In the genomic region with DNA sequence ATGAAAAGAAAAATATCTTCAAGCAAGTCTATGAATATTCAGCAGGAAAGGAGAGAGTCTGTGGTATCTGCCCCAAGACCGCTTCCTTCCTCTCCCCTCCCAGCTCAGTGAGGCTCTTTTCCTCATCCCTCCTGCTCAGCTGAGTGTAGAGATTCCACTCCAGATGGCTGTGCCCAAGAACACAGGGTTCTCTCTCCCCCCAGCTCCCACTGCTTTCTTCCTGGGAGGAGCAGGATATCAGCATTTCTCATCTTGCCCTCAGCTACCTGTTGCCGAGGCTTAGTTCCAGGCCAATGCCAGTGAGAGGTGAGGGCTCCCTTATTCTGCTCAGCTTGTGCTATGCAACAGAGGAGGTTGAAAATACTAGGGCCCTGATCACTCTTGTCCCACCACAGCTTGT, we compare ENCODE assay signal across 16 cellular contexts.
DNase-seq lines count a peak whose midpoint lies in the region; ATAC-seq, FAIRE-seq and TF ChIP-seq lines count a peak whose summit lies in the region.
"Had no signal": no experiment of that assay in that cellular context is flagged by ENCODE, and none has a peak within 500 bp of the region (broad histone marks: within the 10 kb centered on the region; RNA-seq: fewer than 3 reads in every experiment).

No MANE protein-coding gene starts in this region.

- H3K4me3 Mint-ChIP-seq in T-helper 1 cell treated with Interleukin-12 subunit alpha and Interleukin-12 subunit beta and Interleukin-4 antibody, amounts not matched to agents 30 μg/mL and 1 μg/mL, for 36 hours = peak overlapping the region; percentile 64

- DNase-seq in GF-D8 (lab: John Stamatoyannopoulos, UW) (peak; percentile 41), H4 (ENCODE audit: low spot score) (no peak), retina (no peak), pancreas (no peak), DMS53 (lab: John Stamatoyannopoulos, UW) (no peak)
- DNase-seq in effector memory CD4-positive, alpha-beta T cell = peak in 1 of 3 donors; percentile 9
- DNase-seq: activated CD4-positive, alpha-beta T cell treated with anti-CD3 and anti-CD28 coated beads, Interleukin-2, amount 50 U/mL, for 48 hours; hippocampal formation; left lung; MG63; naive B cell; OCI-M1; sigmoid colon had no signal

- intact Hi-C loops in pancreas (cut with DNase I) = no loop called here

- H3K4me1 Mint-ChIP-seq in T-helper 1 cell treated with Interleukin-12 subunit alpha and Interleukin-12 subunit beta and Interleukin-4 antibody, amounts not matched to agents 30 μg/mL and 1 μg/mL, for 36 hours (ENCODE audit: low read depth) = peaks cover 33% of the 10 kb centered on the region

- H3K4me2 ChIP-seq in BLaER1 treated with 17β-estradiol and CSF1 and Interleukin-3, amounts not matched to agents 10 nM and 100 nM = peak overlapping the region; percentile 67 to 95 (median 85)

- no peak for TF ChIP-seq CTCF in pancreas (IDR thresholded peaks at IDR 0.05)

- H3K4me3 ChIP-seq in BLaER1 treated with 17β-estradiol and CSF1 and Interleukin-3, amounts not matched to agents 10 nM and 100 nM = peak overlapping the region in 7 of 10 experiments; percentile 4 to 45 (median 33); a peak in 8 of 20 replicates
- peak overlapping the region; percentile 17 for H3K4me3 ChIP-seq in effector memory CD4-positive, alpha-beta T cell (ENCODE audit: insufficient read depth, low read depth, low read length, poor library complexity, severe bottlenecking)
- H3K4me3 ChIP-seq in pancreas = no peak overlapping the region
- H3K4me3 ChIP-seq: left lung, MG63, sigmoid colon had no signal

- no peaks in the 10 kb centered on the region for H3K9me3 Mint-ChIP-seq in T-helper 1 cell treated with Interleukin-12 subunit alpha and Interleukin-12 subunit beta and Interleukin-4 antibody, amounts not matched to agents 30 μg/mL and 1 μg/mL, for 36 hours

- 83 to 94% methylated on average over 2 of the region's 2 CpGs for WGBS in pancreas, 2 donors

- no peak for FAIRE-seq in pancreas (lab: Jason Lieb, UNC)
- FAIRE-seq: colon had no signal

- H3K9me3 ChIP-seq in BLaER1 treated with 17β-estradiol and CSF1 and Interleukin-3, amounts not matched to agents 10 nM and 100 nM (replicated peaks in 1 of 11) = peaks cover 0 to 5% (median 0%) of the 10 kb centered on the region in 11 experiments; a peak in 1 of 22 replicates
- H3K9me3 ChIP-seq in effector memory CD4-positive, alpha-beta T cell (ENCODE audit: control insufficient read depth, low read length) = no peaks in the 10 kb centered on the region
- H3K9me3 ChIP-seq in pancreas = no peaks in the 10 kb centered on the region
- H3K9me3 ChIP-seq: left lung, MG63, sigmoid colon had no signal

- H3K27ac ChIP-seq in BLaER1 treated with 17β-estradiol and CSF1 and Interleukin-3, amounts not matched to agents 10 nM and 100 nM = peak overlapping the region in 9 of 11 experiments; percentile 21 to 81 (median 70); a peak in 17 of 22 replicates
- H3K27ac ChIP-seq in effector memory CD4-positive, alpha-beta T cell (ENCODE audit: insufficient read depth, low read length, poor library complexity, severe bottlenecking) = no peak overlapping the region
- no peak overlapping the region for H3K27ac ChIP-seq in pancreas
- H3K27ac ChIP-seq: left lung, sigmoid colon had no signal

- H3K36me3 ChIP-seq in BLaER1 treated with 17β-estradiol and CSF1 and Interleukin-3, amounts not matched to agents 10 nM and 100 nM = no peaks in the 10 kb centered on the region
- H3K36me3 ChIP-seq in effector memory CD4-positive, alpha-beta T cell (ENCODE audit: control insufficient read depth, insufficient read depth, low read length) = no peaks in the 10 kb centered on the region
- no peaks in the 10 kb centered on the region for H3K36me3 ChIP-seq in pancreas
- H3K36me3 ChIP-seq: left lung, MG63, sigmoid colon had no signal

- ATAC-seq in pancreas = no peak
- ATAC-seq: left lung had no signal

- peaks cover 54% of the 10 kb centered on the region for H3K27me3 Mint-ChIP-seq in T-helper 1 cell treated with Interleukin-12 subunit alpha and Interleukin-12 subunit beta and Interleukin-4 antibody, amounts not matched to agents 30 μg/mL and 1 μg/mL, for 36 hours (ENCODE audit: low read depth)

- no peaks in the 10 kb centered on the region for H4K20me1 ChIP-seq in BLaER1 treated with 17β-estradiol and CSF1 and Interleukin-3, amounts not matched to agents 10 nM and 100 nM

- no peak overlapping the region for H3K27ac Mint-ChIP-seq in T-helper 1 cell treated with Interleukin-12 subunit alpha and Interleukin-12 subunit beta and Interleukin-4 antibody, amounts not matched to agents 30 μg/mL and 1 μg/mL, for 36 hours

- no peaks in the 10 kb centered on the region for H3K27me3 ChIP-seq in BLaER1 treated with 17β-estradiol and CSF1 and Interleukin-3, amounts not matched to agents 10 nM and 100 nM
- H3K27me3 ChIP-seq in effector memory CD4-positive, alpha-beta T cell (replicated peaks; ENCODE audit: control insufficient read depth, insufficient read depth, low read length, poor library complexity, severe bottlenecking) = no peaks in the 10 kb centered on the region
- H3K27me3 ChIP-seq in pancreas = no peaks in the 10 kb centered on the region
- H3K27me3 ChIP-seq: MG63, sigmoid colon had no signal

- H3K4me1 ChIP-seq in BLaER1 treated with 17β-estradiol and CSF1 and Interleukin-3, amounts not matched to agents 10 nM and 100 nM = peaks cover 42 to 69% (median 61%) of the 10 kb centered on the region in 10 experiments
- peaks cover 44% of the 10 kb centered on the region for H3K4me1 ChIP-seq in effector memory CD4-positive, alpha-beta T cell (ENCODE audit: control insufficient read depth, insufficient read depth, low read length, poor library complexity, severe bottlenecking)
- no peaks in the 10 kb centered on the region for H3K4me1 ChIP-seq in pancreas
- H3K4me1 ChIP-seq: sigmoid colon had no signal

- peak overlapping the region in 8 of 11 experiments; percentile 19 to 64 (median 38); a peak in 13 of 22 replicates for H3K9ac ChIP-seq in BLaER1 treated with 17β-estradiol and CSF1 and Interleukin-3, amounts not matched to agents 10 nM and 100 nM

- H3K36me3 Mint-ChIP-seq in T-helper 1 cell treated with Interleukin-12 subunit alpha and Interleukin-12 subunit beta and Interleukin-4 antibody, amounts not matched to agents 30 μg/mL and 1 μg/mL, for 36 hours (ENCODE audit: low read depth) = peaks cover 3% of the 10 kb centered on the region
- H3K36me3 Mint-ChIP-seq: naive B cell had no signal

Comparison
In these comparisons a context has a peak if more than half of its experiments do, and no peak if none do; other contexts are left out.
1. H3K27ac ChIP-seq: peak in BLaER1 treated with 17β-estradiol and CSF1 and Interleukin-3, amounts not matched to agents 10 nM and 100 nM (9 of 11); none in effector memory CD4-positive, alpha-beta T cell (single experiment) and pancreas (0 of 4).
2. H3K4me3 ChIP-seq: peak in BLaER1 treated with 17β-estradiol and CSF1 and Interleukin-3, amounts not matched to agents 10 nM and 100 nM (7 of 10) and effector memory CD4-positive, alpha-beta T cell (single experiment); none in pancreas (0 of 4).